Comparison of ENCODE assay signal across 12 cellular contexts in genomic region chr5:30539004-30539634, GRCh38.
A peak's percentile ranks its signal among the peaks of the same experiment; 100 is the strongest.
DNase-seq lines count a peak whose midpoint lies in the region; ATAC-seq and TF ChIP-seq lines count a peak whose summit lies in the region.
"Had no signal": no experiment of that assay in that cellular context is flagged by ENCODE, and none has a peak within 500 bp of the region (broad histone marks: within the 10 kb centered on the region; RNA-seq: fewer than 3 reads in every experiment).

No MANE protein-coding gene starts in this region.

- H3K27me3 ChIP-seq in breast epithelium: no peaks in the 10 kb centered on the region
- H3K27me3 ChIP-seq in gastroesophageal sphincter: no peaks in the 10 kb centered on the region
- no peaks in the 10 kb centered on the region for H3K27me3 ChIP-seq in liver (ENCODE audit: control insufficient read depth in 4 of 4, insufficient read depth in 4 of 4, low read length in 3 of 4)
- H3K27me3 ChIP-seq: neutrophil, testis had no signal

- H3K4me1 Mint-ChIP-seq in MCF 10A (ENCODE audit: insufficient read depth, unreplicated experiment) (peaks cover 18% of the 10 kb centered on the region), natural killer cell (no peaks in the 10 kb centered on the region)

- no TSS peak for BruUV-seq in MCF 10A (replicated peaks; lab: Mats Ljungman, UMichigan)

- H3K27ac Mint-ChIP-seq in MCF 10A (ENCODE audit: low read depth, unreplicated experiment): peak overlapping the region; percentile 79
- H3K27ac Mint-ChIP-seq in natural killer cell: no peak overlapping the region

- H3K27me3 Mint-ChIP-seq in MCF 10A (ENCODE audit: insufficient read depth, unreplicated experiment) (no peaks in the 10 kb centered on the region), natural killer cell (ENCODE audit: low read depth in 2 of 2) (no peaks in the 10 kb centered on the region)

- H3K4me3 Mint-ChIP-seq in MCF 10A (ENCODE audit: unreplicated experiment): no peak overlapping the region
- no peak overlapping the region for H3K4me3 Mint-ChIP-seq in natural killer cell

- H3K36me3 ChIP-seq in breast epithelium (no peaks in the 10 kb centered on the region), gastroesophageal sphincter (no peaks in the 10 kb centered on the region), liver (ENCODE audit: control insufficient read depth in 4 of 4, insufficient read depth in 3 of 4, low read depth in 1 of 4, low read length in 3 of 4) (no peaks in the 10 kb centered on the region)
- H3K36me3 ChIP-seq: neutrophil had no signal

- CTCF ChIA-PET in MCF 10A (lab: Yijun Ruan, JAX): no interaction called here

- no peaks in the 10 kb centered on the region for H3K4me1 ChIP-seq in breast epithelium
- no peaks in the 10 kb centered on the region for H3K4me1 ChIP-seq in gastroesophageal sphincter
- H3K4me1 ChIP-seq in liver (ENCODE audit: control insufficient read depth in 4 of 4, insufficient read depth in 4 of 4, low read length in 3 of 4): no peaks in the 10 kb centered on the region
- H3K4me1 ChIP-seq: testis had no signal

- WGBS in gastroesophageal sphincter (ENCODE audit: low coverage in 1 of 2), 2 donors: 27 to 71% methylated on average over 1 to 2 of the region's 4 CpGs
- WGBS in liver: 53% methylated on average over 4 of the region's 4 CpGs

- TF ChIP-seq RAD21 in liver (IDR thresholded peaks at IDR 0.05): no peak

- H3K9me3 Mint-ChIP-seq in MCF 10A (ENCODE audit: unreplicated experiment): peaks cover 30% of the 10 kb centered on the region
- peaks cover 28 to 35% of the 10 kb centered on the region in 2 donors for H3K9me3 Mint-ChIP-seq in natural killer cell

- intact Hi-C loops in MCF 10A (cut with micrococcal nuclease): no loop called here
- intact Hi-C loops in breast epithelium (cut with DNase I; ENCODE audit: low total_unique reads): no loop called here
- intact Hi-C loops in natural killer cell (cut with micrococcal nuclease): no loop called here

- POLR2A ChIA-PET in MCF 10A (lab: Yijun Ruan, JAX): interaction anchor here (0.7 kb wide), 1 partner anchor 126 kb away, joined by 4 read pairs; no protein-coding TSS in a partner anchor

- ATAC-seq in gastroesophageal sphincter (peak; percentile 58), GM19455 (IDR thresholded peaks at IDR 0.05; ENCODE audit: unreplicated experiment) (no peak), HG03159 (IDR thresholded peaks at IDR 0.05; ENCODE audit: unreplicated experiment) (no peak), natural killer cell (no peak)

- TF ChIP-seq CTCF in MCF 10A (IDR thresholded peaks at IDR 0.05; ENCODE audit: unreplicated experiment) (no peak), breast epithelium (IDR thresholded peaks at IDR 0.05) (no peak), gastroesophageal sphincter (IDR thresholded peaks at IDR 0.05) (no peak), liver (IDR thresholded peaks at IDR 0.05; ENCODE audit: low read depth, low read length, missing input control) (no peak), natural killer cell (IDR thresholded peaks at IDR 0.05) (no peak)

- DNase-seq in MCF 10A (ENCODE audit: unreplicated experiment) (peak; percentile 87), breast epithelium (ENCODE audit: low spot score in 2 of 2) (no peak), hippocampal formation (lab: John Stamatoyannopoulos, UW) (no peak), natural killer cell (no peak)
- DNase-seq: 8988T, NCI-H526, testis had no signal

- H3K36me3 Mint-ChIP-seq in MCF 10A (ENCODE audit: insufficient read depth, unreplicated experiment) (no peaks in the 10 kb centered on the region), natural killer cell (peaks cover 37% of the 10 kb centered on the region)

- no peak overlapping the region for H3K27ac ChIP-seq in breast epithelium
- no peak overlapping the region for H3K27ac ChIP-seq in gastroesophageal sphincter
- no peak overlapping the region for H3K27ac ChIP-seq in liver (ENCODE audit: low read depth in 1 of 2, low read length in 2 of 2)
- H3K27ac ChIP-seq: neutrophil, testis had no signal

- TF ChIP-seq EP300 in gastroesophageal sphincter (IDR thresholded peaks at IDR 0.05): no peak

- peaks cover 7 to 15% of the 10 kb centered on the region in 2 donors for H3K9me3 ChIP-seq in breast epithelium
- H3K9me3 ChIP-seq in gastroesophageal sphincter: peaks cover 0 to 9% (median 0%) of the 10 kb centered on the region in 3 donors
- H3K9me3 ChIP-seq in liver (ENCODE audit: control insufficient read depth in 4 of 4, low read length in 3 of 4): peaks cover 0 to 1% (median 0%) of the 10 kb centered on the region in 4 donors
- H3K9me3 ChIP-seq: neutrophil, testis had no signal

- H3K4me3 ChIP-seq in breast epithelium (no peak overlapping the region), gastroesophageal sphincter (no peak overlapping the region), liver (ENCODE audit: low read depth in 1 of 3, low read length in 3 of 3) (no peak overlapping the region)
- H3K4me3 ChIP-seq: testis had no signal

- no peak for TF ChIP-seq POLR2A in breast epithelium (IDR thresholded peaks at IDR 0.05)
- TF ChIP-seq POLR2A in gastroesophageal sphincter (IDR thresholded peaks at IDR 0.05): no peak

- H3K9ac ChIP-seq in liver (ENCODE audit: low read depth in 1 of 2, low read length in 2 of 2): no peak overlapping the region

TF ChIP-seq in liver, 16 proteins besides CTCF, POLR2A, EP300 and RAD21:
- TF ChIP-seq JUND (IDR thresholded peaks at IDR 0.05) (no peak), EGR1 (IDR thresholded peaks at IDR 0.05; ENCODE audit: low read depth in 2 of 2) (no peak), HNF4G (IDR thresholded peaks at IDR 0.05) (peak; percentile 11), HNF4A (conservative IDR thresholded peaks at IDR 0.05) (peak in 1 of 2 donors; percentile 53)
